1 cellular context compared by ENCODE assay signal in genomic region chr17:82432017-82432416, GRCh38.
TF ChIP-seq lines count a peak whose summit lies in the region.

No MANE protein-coding gene starts in this region.

TF ChIP-seq in H1, 55 proteins besides CTCF, POLR2A, EP300 and RAD21:
- TF ChIP-seq RXRA (IDR thresholded peaks at IDR 0.05; ENCODE audit: insufficient read depth, low read depth, low read length), result no peak
- TF ChIP-seq SAP30 (IDR thresholded peaks at IDR 0.05; ENCODE audit: insufficient read depth, insufficient replicate concordance, low read length), result no peak
- TF ChIP-seq BRCA1 (IDR thresholded peaks at IDR 0.05; ENCODE audit: low read depth, low read length), result no peak
- TF ChIP-seq YY1 (IDR thresholded peaks at IDR 0.05; ENCODE audit: low read depth, low read length), result no peak
- no peak for TF ChIP-seq TEAD4 (IDR thresholded peaks at IDR 0.05; ENCODE audit: low read depth, low read length)
- TF ChIP-seq CEBPB (IDR thresholded peaks at IDR 0.05; ENCODE audit: low read depth, low read length), result no peak
- TF ChIP-seq, protein P1, sequence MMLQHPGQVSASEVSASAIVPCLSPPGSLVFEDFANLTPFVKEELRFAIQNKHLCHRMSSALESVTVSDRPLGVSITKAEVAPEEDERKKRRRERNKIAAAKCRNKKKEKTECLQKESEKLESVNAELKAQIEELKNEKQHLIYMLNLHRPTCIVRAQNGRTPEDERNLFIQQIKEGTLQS (IDR thresholded peaks at IDR 0.05; ENCODE audit: insufficient read depth, low read depth, low read length), result no peak
- no peak for TF ChIP-seq BCL11A (IDR thresholded peaks at IDR 0.05; ENCODE audit: low read depth in 2 of 2, low read length in 2 of 2)
- no peak for TF ChIP-seq SIX5 (IDR thresholded peaks at IDR 0.05; ENCODE audit: low read depth, low read length)
- no peak for TF ChIP-seq SP1 (IDR thresholded peaks at IDR 0.05; ENCODE audit: low read depth, low read length)
- TF ChIP-seq FOSL1 (IDR thresholded peaks at IDR 0.05; ENCODE audit: insufficient read depth, low read depth, low read length), result no peak
- TF ChIP-seq CHD1 (IDR thresholded peaks at IDR 0.05; ENCODE audit: low read depth, low read length), result no peak
- TF ChIP-seq CTBP2 (IDR thresholded peaks at IDR 0.05; ENCODE audit: borderline replicate concordance, insufficient read depth, insufficient read length, low read length), result no peak
- TF ChIP-seq KDM1A (IDR thresholded peaks at IDR 0.05; ENCODE audit: borderline replicate concordance, low read length), result no peak
TF ChIP-seq in H1: peak in this region for 0.
